Comparison of ENCODE assay signal across 8 cellular contexts in genomic region chr1:37890378-37891014, GRCh38. TPM values are rescaled to one million over a fixed set of nuclear protein-coding genes. Genes with fewer than 3 reads are reported as not detected.
A peak's percentile ranks its signal among the peaks of the same experiment; 100 is the strongest.
DNase-seq lines count a peak whose midpoint lies in the region; ATAC-seq, FAIRE-seq and TF ChIP-seq lines count a peak whose summit lies in the region.

No MANE protein-coding gene starts in this region.

- TF ChIP-seq RAD21 in liver (IDR thresholded peaks at IDR 0.05), result peak; percentile 75 to 79

- H3K27me3 ChIP-seq in BJ (ENCODE audit: control insufficient read depth, insufficient read depth, low read length), result no peaks in the 10 kb centered on the region
- H3K27me3 ChIP-seq in mammary epithelial cell (ENCODE audit: insufficient read depth, low read length), result no peaks in the 10 kb centered on the region
- H3K27me3 ChIP-seq in liver (ENCODE audit: control insufficient read depth in 4 of 4, insufficient read depth in 4 of 4, low read length in 3 of 4), result no peaks in the 10 kb centered on the region

- no peaks in the 10 kb centered on the region for H3K9me3 ChIP-seq in mammary epithelial cell (replicated peaks; ENCODE audit: insufficient read depth, low read length)
- no peaks in the 10 kb centered on the region for H3K9me3 ChIP-seq in liver (ENCODE audit: control insufficient read depth in 4 of 4, low read length in 3 of 4)

- TF ChIP-seq CTCF in BJ (IDR thresholded peaks at IDR 0.05; ENCODE audit: insufficient read depth, low read depth, low read length), result peak; percentile 27; the same call in 1 of the 2 replicates
- TF ChIP-seq CTCF in mammary epithelial cell (conservative IDR thresholded peaks at IDR 0.05 in 1 of 2, IDR thresholded peaks at IDR 0.05 in 1 of 2; ENCODE audit: extremely low read depth in 1 of 2, insufficient read depth in 1 of 2, low read depth in 1 of 2, low read length in 2 of 2), result peak; percentile 50 to 57
- peak; percentile 53 for TF ChIP-seq CTCF in liver (IDR thresholded peaks at IDR 0.05; ENCODE audit: low read depth, low read length, missing input control)
- no peak for TF ChIP-seq CTCF in omental fat pad (IDR thresholded peaks at IDR 0.05)

- ATAC-seq in HG02798 (IDR thresholded peaks at IDR 0.05; ENCODE audit: poor library complexity, unreplicated experiment) (no peak), omental fat pad (ENCODE audit: low FRiP score) (no peak)

- dilution Hi-C loops in mammary epithelial cell (cut with HindIII; ENCODE audit: low sequenced_read_pairs), result no loop called here

- FAIRE-seq in H54 (lab: Jason Lieb, UNC), result no peak

- no peaks in the 10 kb centered on the region for H3K4me1 ChIP-seq in mammary epithelial cell (ENCODE audit: insufficient read depth, low read length)
- peaks cover 0 to 4% (median 0%) of the 10 kb centered on the region in 4 donors for H3K4me1 ChIP-seq in liver (ENCODE audit: control insufficient read depth in 4 of 4, insufficient read depth in 4 of 4, low read length in 3 of 4)

- no TSS peak for BruUV-seq in mammary epithelial cell (replicated peaks; lab: Mats Ljungman, UMichigan)

- DNase-seq in BJ (ENCODE audit: low read depth) (no peak), H54 (ENCODE audit: insufficient read length, low spot score) (peak; percentile 22), NCI-H510A (lab: John Stamatoyannopoulos, UW) (peak; percentile 67), mammary epithelial cell (peak; percentile 26), omental fat pad (ENCODE audit: low spot score) (no peak)
- no peak for DNase-seq in activated CD4-positive, alpha-beta T cell treated with anti-CD3 and anti-CD28 coated beads for 4 hours

- no peak overlapping the region for H3K27ac ChIP-seq in mammary epithelial cell (ENCODE audit: insufficient read depth, low read depth, low read length)
- no peak overlapping the region for H3K27ac ChIP-seq in liver (ENCODE audit: low read depth in 1 of 2, low read length in 2 of 2)

- H3K4me2 ChIP-seq in mammary epithelial cell (ENCODE audit: insufficient read depth, low read depth, low read length), result no peak overlapping the region

- H2AFZ ChIP-seq in mammary epithelial cell (ENCODE audit: low read depth, low read length), result peak overlapping the region; percentile 31

- no peak overlapping the region for H3K9ac ChIP-seq in mammary epithelial cell (ENCODE audit: insufficient read depth, low read length)
- H3K9ac ChIP-seq in liver (ENCODE audit: low read depth in 1 of 2, low read length in 2 of 2), result no peak overlapping the region

- no peak overlapping the region for H3K4me3 ChIP-seq in BJ (ENCODE audit: low read depth, low read length)
- no peak overlapping the region for H3K4me3 ChIP-seq in mammary epithelial cell (replicated peaks in 1 of 3; ENCODE audit: insufficient read depth in 1 of 3, low read depth in 2 of 3, low read length in 3 of 3)
- H3K4me3 ChIP-seq in liver (ENCODE audit: low read depth in 1 of 3, low read length in 3 of 3), result no peak overlapping the region

- H3K36me3 ChIP-seq in BJ (ENCODE audit: control insufficient read depth, insufficient read depth, low read length), result peaks cover 21% of the 10 kb centered on the region
- H3K36me3 ChIP-seq in mammary epithelial cell (ENCODE audit: insufficient read depth, low read length), result peaks cover 4% of the 10 kb centered on the region
- H3K36me3 ChIP-seq in liver (ENCODE audit: control insufficient read depth in 4 of 4, insufficient read depth in 3 of 4, low read depth in 1 of 4, low read length in 3 of 4), result peaks cover 7 to 41% (median 38%) of the 10 kb centered on the region in 4 donors

- intact Hi-C loops in mammary epithelial cell (cut with micrococcal nuclease), result loop anchor here (1.0 to 2.0 kb wide), 3 partner anchors 85 to 944 kb away; no protein-coding TSS in a partner anchor

- TF ChIP-seq POLR2A in H54 (IDR thresholded peaks at IDR 0.05; ENCODE audit: low read depth, low read length), result no peak

- no peaks in the 10 kb centered on the region for H3K79me2 ChIP-seq in mammary epithelial cell (ENCODE audit: insufficient read depth, low read length)

- in situ Hi-C loops in mammary epithelial cell (cut with MboI; ENCODE audit: low sequenced_read_pairs in 2 of 2), result loop anchor here in 1 of 2 donors (10.0 kb wide), 1 partner anchor 84 kb away; no protein-coding TSS in a partner anchor

- POLR2A ChIA-PET in BJ (lab: Charles Lee), result no interaction called here

- WGBS in mammary epithelial cell (ENCODE audit: low coverage, missing lambda C conversion rate), result 48% methylated on average over 4 of the region's 4 CpGs
- 22% methylated on average over 4 of the region's 4 CpGs for WGBS in liver

- CTCF ChIA-PET in BJ (lab: Yijun Ruan, JAX), result interaction anchor here (1.3 to 4.1 kb wide), 2 partner anchors 86 to 87 kb away, joined by 4 to 28 read pairs; no protein-coding TSS in a partner anchor
- CTCF ChIA-PET in mammary epithelial cell (lab: Charles Lee; ENCODE audit: low non-redundant PET), result no interaction called here

- H4K20me1 ChIP-seq in mammary epithelial cell (ENCODE audit: insufficient read depth, low read length), result no peaks in the 10 kb centered on the region

TF ChIP-seq in liver, 16 proteins besides CTCF, POLR2A, EP300 and RAD21:
- TF ChIP-seq NR2F2 (IDR thresholded peaks at IDR 0.05) (no peak), FOXA1 (IDR thresholded peaks at IDR 0.05) (no peak), ATF3 (IDR thresholded peaks at IDR 0.05) (no peak), JUND (IDR thresholded peaks at IDR 0.05) (no peak), HNF4A (conservative IDR thresholded peaks at IDR 0.05) (no peak), EGR1 (IDR thresholded peaks at IDR 0.05; ENCODE audit: low read depth in 2 of 2) (no peak)
TF ChIP-seq in liver: peak in this region for 0.

RNA-seq across cellular contexts. Expression of gene MTF1, which starts 31.1 kb away (rescaled TPM):
- polyA plus RNA-seq in BJ (2011; rRNA removed) (6.9 and 7.7 TPM in 2 replicates), mammary epithelial cell (8.3 TPM), liver (1 to 10 TPM; 2.3 to 2.8 TPM)
- polyA minus RNA-seq in BJ (2011; rRNA and poly(A)+ RNA removed), result 7.6 and 9.3 TPM in 2 replicates
- total RNA-seq in mammary epithelial cell (10 to 100 TPM in 1 of 2 donors, 1 to 10 TPM in 1; 4.5 to 28.7 TPM), liver (1 to 10 TPM; 3.2 to 3.3 TPM), omental fat pad (1 to 10 TPM; 6.0 to 9.0 (median 7.2) TPM)
- polyA minus RNA-seq in mammary epithelial cell, result 59.0 TPM

RNA-seq across cellular contexts. Expression of gene INPP5B, which starts 56.4 kb away (rescaled TPM):
- polyA plus RNA-seq in BJ (2011; rRNA removed) (21.0 and 21.9 TPM in 2 replicates), mammary epithelial cell (4.5 TPM), liver (1 to 10 TPM; 5.0 to 5.9 TPM)
- 15.2 and 17.3 TPM in 2 replicates for polyA minus RNA-seq in BJ (2011; rRNA and poly(A)+ RNA removed)
- total RNA-seq in mammary epithelial cell (10 to 100 TPM; 11.2 to 17.5 TPM), liver (10 to 100 TPM; 21.3 to 30.9 TPM), omental fat pad (10 to 100 TPM; 16.2 to 45.6 (median 27.0) TPM)
- polyA minus RNA-seq in mammary epithelial cell, result 10.5 TPM

Comparison
In these comparisons a context has a peak if more than half of its experiments do, and no peak if none do; other contexts are left out.
1. DNase-seq: peak in H54 (single experiment), NCI-H510A (single experiment) and mammary epithelial cell (single experiment); none in BJ (single experiment), activated CD4-positive, alpha-beta T cell treated with anti-CD3 and anti-CD28 coated beads for 4 hours (0 of 2) and omental fat pad (single experiment).
2. CTCF ChIP-seq: peak in BJ (single experiment), mammary epithelial cell (2 of 2) and liver (single experiment); none in omental fat pad (0 of 3).